ENCODE assay signal across 10 cellular contexts in genomic region chr7:66050990-66051424, GRCh38. TPM values are rescaled to one million over a fixed set of nuclear protein-coding genes. Genes with fewer than 3 reads are reported as not detected.
A peak's percentile ranks its signal among the peaks of the same experiment; 100 is the strongest.
DNase-seq lines count a peak whose midpoint lies in the region; ATAC-seq and TF ChIP-seq lines count a peak whose summit lies in the region.
"Had no signal": no experiment of that assay in that cellular context is flagged by ENCODE, and none has a peak within 500 bp of the region (broad histone marks: within the 10 kb centered on the region; RNA-seq: fewer than 3 reads in every experiment).

No MANE protein-coding gene starts in this region.

- no peak overlapping the region for H3K4me3 Mint-ChIP-seq in natural killer cell treated with Interleukin-12 subunit alpha and Interleukin-12 subunit beta and Interleukin-15 and Interleukin-18, amount 100 ng/mL, for 72 hours
- H3K4me3 Mint-ChIP-seq in activated T-cell treated with anti-CD3 and anti-CD28 coated beads, Interleukin-2, amount 50 U/mL, for 24 hours: no peak overlapping the region
- H3K4me3 Mint-ChIP-seq: activated naive CD8-positive, alpha-beta T cell; B cell had no signal

- TF ChIP-seq CTCF in cardiac muscle cell (IDR thresholded peaks at IDR 0.05; ENCODE audit: low read depth, low read length) (no peak), upper lobe of right lung (IDR thresholded peaks at IDR 0.05) (no peak), coronary artery (IDR thresholded peaks at IDR 0.05) (no peak)

- H3K27ac ChIP-seq in SJCRH30: no peak overlapping the region
- H3K27ac ChIP-seq in cardiac muscle cell: peak overlapping the region; percentile 10
- H3K27ac ChIP-seq in upper lobe of right lung: peak overlapping the region; percentile 68
- H3K27ac ChIP-seq in coronary artery: peak overlapping the region in 1 of 2 donors; percentile 57

- H3K9me3 ChIP-seq in SJCRH30 (replicated peaks) (no peaks in the 10 kb centered on the region), cardiac muscle cell (ENCODE audit: low read depth) (no peaks in the 10 kb centered on the region), upper lobe of right lung (no peaks in the 10 kb centered on the region)

- H3K36me3 Mint-ChIP-seq in natural killer cell treated with Interleukin-12 subunit alpha and Interleukin-12 subunit beta and Interleukin-15 and Interleukin-18, amount 100 ng/mL, for 72 hours: no peaks in the 10 kb centered on the region
- H3K36me3 Mint-ChIP-seq in activated T-cell treated with anti-CD3 and anti-CD28 coated beads, Interleukin-2, amount 50 U/mL, for 24 hours (ENCODE audit: low read depth): no peaks in the 10 kb centered on the region
- H3K36me3 Mint-ChIP-seq: activated naive CD8-positive, alpha-beta T cell had no signal

- ATAC-seq in upper lobe of right lung: peak; percentile 98
- ATAC-seq in natural killer cell treated with Interleukin-12 subunit alpha and Interleukin-12 subunit beta and Interleukin-15 and Interleukin-18, amount 100 ng/mL, for 72 hours: no peak

- H3K36me3 ChIP-seq in SJCRH30: no peaks in the 10 kb centered on the region
- no peaks in the 10 kb centered on the region for H3K36me3 ChIP-seq in cardiac muscle cell
- no peaks in the 10 kb centered on the region for H3K36me3 ChIP-seq in upper lobe of right lung

- intact Hi-C loops in upper lobe of right lung (cut with DNase I): no loop called here

- peaks cover 3% of the 10 kb centered on the region; the same call in 1 of the 2 replicates for H3K27me3 ChIP-seq in SJCRH30
- H3K27me3 ChIP-seq in cardiac muscle cell: no peaks in the 10 kb centered on the region
- no peaks in the 10 kb centered on the region for H3K27me3 ChIP-seq in upper lobe of right lung

- peaks cover 8% of the 10 kb centered on the region; the same call in 1 of the 2 replicates for H3K4me1 ChIP-seq in SJCRH30
- H3K4me1 ChIP-seq in cardiac muscle cell (ENCODE audit: low read depth): peaks cover 5% of the 10 kb centered on the region
- H3K4me1 ChIP-seq in upper lobe of right lung: peaks cover 6% of the 10 kb centered on the region

- peaks cover 0 to 2% of the 10 kb centered on the region in 2 donors for H3K4me1 Mint-ChIP-seq in natural killer cell treated with Interleukin-12 subunit alpha and Interleukin-12 subunit beta and Interleukin-15 and Interleukin-18, amount 100 ng/mL, for 72 hours (ENCODE audit: low read depth in 2 of 2)
- peaks cover 6% of the 10 kb centered on the region for H3K4me1 Mint-ChIP-seq in activated T-cell treated with anti-CD3 and anti-CD28 coated beads, Interleukin-2, amount 50 U/mL, for 24 hours (ENCODE audit: low read depth)

- H3K9me3 Mint-ChIP-seq in natural killer cell treated with Interleukin-12 subunit alpha and Interleukin-12 subunit beta and Interleukin-15 and Interleukin-18, amount 100 ng/mL, for 72 hours: no peaks in the 10 kb centered on the region
- H3K9me3 Mint-ChIP-seq in activated T-cell treated with anti-CD3 and anti-CD28 coated beads, Interleukin-2, amount 50 U/mL, for 24 hours: no peaks in the 10 kb centered on the region

- H3K4me3 ChIP-seq in SJCRH30 (no peak overlapping the region), cardiac muscle cell (no peak overlapping the region), upper lobe of right lung (no peak overlapping the region), coronary artery (no peak overlapping the region)

- H3K27ac Mint-ChIP-seq in natural killer cell treated with Interleukin-12 subunit alpha and Interleukin-12 subunit beta and Interleukin-15 and Interleukin-18, amount 100 ng/mL, for 72 hours: no peak overlapping the region
- H3K27ac Mint-ChIP-seq in activated T-cell treated with anti-CD3 and anti-CD28 coated beads, Interleukin-2, amount 50 U/mL, for 24 hours: no peak overlapping the region
- H3K27ac Mint-ChIP-seq: activated naive CD8-positive, alpha-beta T cell; B cell had no signal

- DNase-seq in NCI-H510A (lab: John Stamatoyannopoulos, UW) (peak; percentile 34), NCI-H510A treated with DMSO at 0.1 percent for 48 hours (lab: John Stamatoyannopoulos, UW) (no peak), SJCRH30 (peak; percentile 51 to 58), cardiac muscle cell (ENCODE audit: low read depth in 1 of 2, low spot score in 1 of 2) (peak; percentile 50 to 98), upper lobe of right lung (peak; percentile 77), coronary artery (ENCODE audit: low spot score) (no peak)
- no peak for DNase-seq in natural killer cell treated with Interleukin-12 subunit alpha and Interleukin-12 subunit beta and Interleukin-15 and Interleukin-18, amount 100 ng/mL, for 72 hours (ENCODE audit: low spot score)
- DNase-seq in activated T-cell treated with anti-CD3 and anti-CD28 coated beads, Interleukin-2, amount 50 U/mL, for 24 hours: no peak

- no peaks in the 10 kb centered on the region for H3K27me3 Mint-ChIP-seq in natural killer cell treated with Interleukin-12 subunit alpha and Interleukin-12 subunit beta and Interleukin-15 and Interleukin-18, amount 100 ng/mL, for 72 hours
- H3K27me3 Mint-ChIP-seq in activated T-cell treated with anti-CD3 and anti-CD28 coated beads, Interleukin-2, amount 50 U/mL, for 24 hours: no peaks in the 10 kb centered on the region
- H3K27me3 Mint-ChIP-seq: activated naive CD8-positive, alpha-beta T cell; B cell had no signal

RNA-seq across cellular contexts. Expression of gene ASL, which starts 24.6 kb away (rescaled TPM):
- 13.7 and 15.0 TPM in 2 replicates for total RNA-seq in SJCRH30 (2014; rRNA removed; shearing (Covaris generic))
- total RNA-seq in cardiac muscle cell: 13.6 and 17.9 TPM in 2 replicates
- polyA plus RNA-seq in cardiac muscle cell: 14.0 and 18.1 TPM in 2 replicates
- 54.0 TPM for total RNA-seq in upper lobe of right lung
- total RNA-seq in natural killer cell treated with Interleukin-12 subunit alpha and Interleukin-12 subunit beta and Interleukin-15 and Interleukin-18, amount 100 ng/mL, for 72 hours: 10 to 100 TPM; 63.1 to 68.3 TPM

Comparison
In these comparisons a context has a peak if more than half of its experiments do, and no peak if none do; other contexts are left out.
1. DNase-seq: peak in NCI-H510A (single experiment), SJCRH30 (2 of 2), cardiac muscle cell (2 of 2) and upper lobe of right lung (single experiment); none in NCI-H510A treated with DMSO at 0.1 percent for 48 hours (single experiment), natural killer cell treated with Interleukin-12 subunit alpha and Interleukin-12 subunit beta and Interleukin-15 and Interleukin-18, amount 100 ng/mL, for 72 hours (single experiment), activated T-cell treated with anti-CD3 and anti-CD28 coated beads, Interleukin-2, amount 50 U/mL, for 24 hours (single experiment) and coronary artery (single experiment).